Comparison of ENCODE assay signal across 14 cellular contexts in the genomic region with DNA sequence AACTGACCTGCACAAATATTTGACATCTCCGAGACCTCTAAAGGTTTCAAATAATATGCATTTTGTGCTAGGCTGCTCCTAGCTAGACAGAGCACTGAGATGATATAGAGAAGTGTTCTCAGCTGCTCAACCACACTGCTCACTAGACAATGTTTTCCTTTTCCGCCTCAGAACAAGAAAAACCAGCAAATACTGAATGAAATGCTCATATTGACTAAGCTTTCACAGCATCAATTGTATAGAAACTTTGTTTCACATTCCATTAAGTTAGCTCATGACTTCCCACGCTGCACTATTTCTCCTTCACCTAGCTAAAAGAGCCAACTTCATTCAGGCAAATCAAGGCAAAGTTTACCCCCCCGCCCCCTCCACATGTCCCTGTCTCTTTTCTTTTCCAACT. TPM values are rescaled to one million over a fixed set of nuclear protein-coding genes. Genes with fewer than 3 reads are reported as not detected.
A peak's percentile ranks its signal among the peaks of the same experiment; 100 is the strongest.
DNase-seq lines count a peak whose midpoint lies in the region; ATAC-seq, FAIRE-seq and TF ChIP-seq lines count a peak whose summit lies in the region.
"Had no signal": no experiment of that assay in that cellular context is flagged by ENCODE, and none has a peak within 500 bp of the region (broad histone marks: within the 10 kb centered on the region; RNA-seq: fewer than 3 reads in every experiment).

No MANE protein-coding gene starts in this region.

- in situ Hi-C loops in mammary epithelial cell (cut with MboI; ENCODE audit: low sequenced_read_pairs in 2 of 2) = no loop called here

- H3K4me2 ChIP-seq in mammary epithelial cell (ENCODE audit: insufficient read depth, low read depth, low read length) = peak overlapping the region; percentile 89

- POLR2A ChIA-PET in HEK293 (lab: Yijun Ruan, JAX) = no interaction called here

- H3K36me3 ChIP-seq in HEK293 (ENCODE audit: control insufficient read depth in 2 of 2, insufficient read depth in 1 of 2, low read length in 2 of 2) = no peaks in the 10 kb centered on the region
- no peaks in the 10 kb centered on the region for H3K36me3 ChIP-seq in mammary epithelial cell (ENCODE audit: insufficient read depth, low read length)

- intact Hi-C loops in mammary epithelial cell (cut with micrococcal nuclease) = loop anchor here (2.0 to 10.0 kb wide), 5 partner anchors 31 to 367 kb away; no protein-coding TSS in a partner anchor

- peaks cover 22% of the 10 kb centered on the region for H3K79me2 ChIP-seq in mammary epithelial cell (ENCODE audit: insufficient read depth, low read length)

- peak; percentile 72 for DNase-seq in mammary epithelial cell
- DNase-seq in skeletal muscle cell (ENCODE audit: low read depth) = no peak
- no peak for DNase-seq in iPS-NIHi11 (ENCODE audit: low spot score)
- DNase-seq in UCSD-AML1 (lab: John Stamatoyannopoulos, UW; ENCODE audit: unreplicated experiment) = no peak
- DNase-seq in RCC 7860 (ENCODE audit: low spot score) = no peak
- DNase-seq: activated T-cell treated with anti-CD3 and anti-CD28 coated beads, Interleukin-2, amount 50 U/mL, for 72 hours; DND-41; erythroblast; NCI-H146; stimulated activated naive CD8-positive, alpha-beta T cell treated with anti-CD3 and anti-CD28 coated beads, Interleukin-15, amount 100 ng/mL, for 72 hours had no signal

- no peak for TF ChIP-seq POLR2A in GM18505 (IDR thresholded peaks at IDR 0.05; ENCODE audit: borderline replicate concordance, extremely low read depth, insufficient read depth, insufficient read length)

- H3K27me3 ChIP-seq in mammary epithelial cell (ENCODE audit: insufficient read depth, low read length) = no peaks in the 10 kb centered on the region

- no peaks in the 10 kb centered on the region for H4K20me1 ChIP-seq in mammary epithelial cell (ENCODE audit: insufficient read depth, low read length)

- peak overlapping the region; percentile 67 for H3K9ac ChIP-seq in mammary epithelial cell (ENCODE audit: insufficient read depth, low read length)

- 3% methylated on average over 4 of the region's 4 CpGs for WGBS in mammary epithelial cell (ENCODE audit: low coverage, missing lambda C conversion rate)

- BruUV-seq in mammary epithelial cell (replicated peaks; lab: Mats Ljungman, UMichigan) = no TSS peak

- no peak for ATAC-seq in GM18505 (IDR thresholded peaks at IDR 0.05; ENCODE audit: unreplicated experiment)
- ATAC-seq: activated T-cell treated with anti-CD3 and anti-CD28 coated beads, Interleukin-2, amount 50 U/mL, for 72 hours; stimulated activated naive CD8-positive, alpha-beta T cell treated with anti-CD3 and anti-CD28 coated beads, Interleukin-15, amount 100 ng/mL, for 72 hours had no signal

- no peak for FAIRE-seq in RCC 7860 (lab: Jason Lieb, UNC)
- FAIRE-seq: GM19239 had no signal

- H3K4me1 ChIP-seq in HEK293 (ENCODE audit: control insufficient read depth, insufficient read depth, low read length) = no peaks in the 10 kb centered on the region
- H3K4me1 ChIP-seq in mammary epithelial cell (ENCODE audit: insufficient read depth, low read length) = peaks cover 13% of the 10 kb centered on the region

- H3K9me3 ChIP-seq in HEK293 (ENCODE audit: control insufficient read depth, insufficient read depth, low read depth, low read length) (no peaks in the 10 kb centered on the region), mammary epithelial cell (replicated peaks; ENCODE audit: insufficient read depth, low read length) (no peaks in the 10 kb centered on the region), iPS-18c (ENCODE audit: control insufficient read depth, insufficient read depth, low read length) (no peaks in the 10 kb centered on the region)

- dilution Hi-C loops in mammary epithelial cell (cut with HindIII; ENCODE audit: low sequenced_read_pairs) = loop anchor here (5.0 kb wide), 1 partner anchor 82 kb away; no protein-coding TSS in a partner anchor

- H2AFZ ChIP-seq in mammary epithelial cell (ENCODE audit: low read depth, low read length) = peak overlapping the region; percentile 95

- TF ChIP-seq CTCF in HEK293 (tag by site-specific recombination; IDR thresholded peaks at IDR 0.05) (no peak), mammary epithelial cell (conservative IDR thresholded peaks at IDR 0.05 in 1 of 2, IDR thresholded peaks at IDR 0.05 in 1 of 2; ENCODE audit: extremely low read depth in 1 of 2, insufficient read depth in 1 of 2, low read depth in 1 of 2, low read length in 2 of 2) (no peak)

- CTCF ChIA-PET in HEK293 (lab: Yijun Ruan, JAX) (no interaction called here), mammary epithelial cell (lab: Charles Lee; ENCODE audit: low non-redundant PET) (no interaction called here)

- H3K4me3 ChIP-seq in HEK293 (ENCODE audit: low read depth, low read length) (peak overlapping the region; percentile 33), mammary epithelial cell (replicated peaks in 1 of 3; ENCODE audit: insufficient read depth in 1 of 3, low read depth in 2 of 3, low read length in 3 of 3) (peak overlapping the region; percentile 53 to 77 (median 54)), iPS-18c (ENCODE audit: insufficient read depth, low read depth, low read length) (peak overlapping the region; percentile 46), skeletal muscle cell (ENCODE audit: low read depth, low read length) (peak overlapping the region; percentile 56)

- H3K27ac ChIP-seq in HEK293 (ENCODE audit: extremely low read depth, low read depth, low read length) = no peak overlapping the region
- peak overlapping the region; percentile 44 for H3K27ac ChIP-seq in mammary epithelial cell (ENCODE audit: insufficient read depth, low read depth, low read length)

TF ChIP-seq in HEK293, 187 proteins besides CTCF, POLR2A, EP300 and RAD21 (continues in another document):
- no peak for TF ChIP-seq ZNF791 (tag by site-specific recombination; IDR thresholded peaks at IDR 0.05)
- TF ChIP-seq ZNF426 (tag by site-specific recombination; IDR thresholded peaks at IDR 0.05) = no peak
- no peak for TF ChIP-seq TCF7L2 (IDR thresholded peaks at IDR 0.05; ENCODE audit: borderline replicate concordance, low read depth, low read length)
- TF ChIP-seq ZNF121 (tag by site-specific recombination; IDR thresholded peaks at IDR 0.05) = no peak
- no peak for TF ChIP-seq ZNF248 (tag by site-specific recombination; IDR thresholded peaks at IDR 0.05)
- no peak for TF ChIP-seq ZNF776 (tag by site-specific recombination; IDR thresholded peaks at IDR 0.05; ENCODE audit: borderline replicate concordance)
- no peak for TF ChIP-seq ZNF558 (tag by site-specific recombination; IDR thresholded peaks at IDR 0.05)
- TF ChIP-seq SETDB1 (IDR thresholded peaks at IDR 0.05; ENCODE audit: insufficient read length, low read length) = no peak
- TF ChIP-seq, protein P1, sequence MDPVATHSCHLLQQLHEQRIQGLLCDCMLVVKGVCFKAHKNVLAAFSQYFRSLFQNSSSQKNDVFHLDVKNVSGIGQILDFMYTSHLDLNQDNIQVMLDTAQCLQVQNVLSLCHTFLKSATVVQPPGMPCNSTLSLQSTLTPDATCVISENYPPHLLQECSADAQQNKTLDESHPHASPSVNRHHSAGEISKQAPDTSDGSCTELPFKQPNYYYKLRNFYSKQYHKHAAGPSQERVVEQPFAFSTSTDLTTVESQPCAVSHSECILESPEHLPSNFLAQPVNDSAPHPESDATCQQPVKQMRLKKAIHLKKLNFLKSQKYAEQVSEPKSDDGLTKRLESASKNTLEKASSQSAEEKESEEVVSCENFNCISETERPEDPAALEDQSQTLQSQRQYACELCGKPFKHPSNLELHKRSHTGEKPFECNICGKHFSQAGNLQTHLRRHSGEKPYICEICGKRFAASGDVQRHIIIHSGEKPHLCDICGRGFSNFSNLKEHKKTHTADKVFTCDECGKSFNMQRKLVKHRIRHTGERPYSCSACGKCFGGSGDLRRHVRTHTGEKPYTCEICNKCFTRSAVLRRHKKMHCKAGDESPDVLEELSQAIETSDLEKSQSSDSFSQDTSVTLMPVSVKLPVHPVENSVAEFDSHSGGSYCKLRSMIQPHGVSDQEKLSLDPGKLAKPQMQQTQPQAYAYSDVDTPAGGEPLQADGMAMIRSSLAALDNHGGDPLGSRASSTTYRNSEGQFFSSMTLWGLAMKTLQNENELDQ (tag by site-specific recombination; IDR thresholded peaks at IDR 0.05; ENCODE audit: low read depth) = no peak
- no peak for TF ChIP-seq ZNF175 (tag by site-specific recombination; IDR thresholded peaks at IDR 0.05)
- no peak for TF ChIP-seq ZNF843 (tag by site-specific recombination; IDR thresholded peaks at IDR 0.05)
- TF ChIP-seq, protein P2, sequence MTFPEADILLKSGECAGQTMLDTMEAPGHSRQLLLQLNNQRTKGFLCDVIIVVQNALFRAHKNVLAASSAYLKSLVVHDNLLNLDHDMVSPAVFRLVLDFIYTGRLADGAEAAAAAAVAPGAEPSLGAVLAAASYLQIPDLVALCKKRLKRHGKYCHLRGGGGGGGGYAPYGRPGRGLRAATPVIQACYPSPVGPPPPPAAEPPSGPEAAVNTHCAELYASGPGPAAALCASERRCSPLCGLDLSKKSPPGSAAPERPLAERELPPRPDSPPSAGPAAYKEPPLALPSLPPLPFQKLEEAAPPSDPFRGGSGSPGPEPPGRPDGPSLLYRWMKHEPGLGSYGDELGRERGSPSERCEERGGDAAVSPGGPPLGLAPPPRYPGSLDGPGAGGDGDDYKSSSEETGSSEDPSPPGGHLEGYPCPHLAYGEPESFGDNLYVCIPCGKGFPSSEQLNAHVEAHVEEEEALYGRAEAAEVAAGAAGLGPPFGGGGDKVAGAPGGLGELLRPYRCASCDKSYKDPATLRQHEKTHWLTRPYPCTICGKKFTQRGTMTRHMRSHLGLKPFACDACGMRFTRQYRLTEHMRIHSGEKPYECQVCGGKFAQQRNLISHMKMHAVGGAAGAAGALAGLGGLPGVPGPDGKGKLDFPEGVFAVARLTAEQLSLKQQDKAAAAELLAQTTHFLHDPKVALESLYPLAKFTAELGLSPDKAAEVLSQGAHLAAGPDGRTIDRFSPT (tag by site-specific recombination; IDR thresholded peaks at IDR 0.05) = no peak
- TF ChIP-seq, protein P3, sequence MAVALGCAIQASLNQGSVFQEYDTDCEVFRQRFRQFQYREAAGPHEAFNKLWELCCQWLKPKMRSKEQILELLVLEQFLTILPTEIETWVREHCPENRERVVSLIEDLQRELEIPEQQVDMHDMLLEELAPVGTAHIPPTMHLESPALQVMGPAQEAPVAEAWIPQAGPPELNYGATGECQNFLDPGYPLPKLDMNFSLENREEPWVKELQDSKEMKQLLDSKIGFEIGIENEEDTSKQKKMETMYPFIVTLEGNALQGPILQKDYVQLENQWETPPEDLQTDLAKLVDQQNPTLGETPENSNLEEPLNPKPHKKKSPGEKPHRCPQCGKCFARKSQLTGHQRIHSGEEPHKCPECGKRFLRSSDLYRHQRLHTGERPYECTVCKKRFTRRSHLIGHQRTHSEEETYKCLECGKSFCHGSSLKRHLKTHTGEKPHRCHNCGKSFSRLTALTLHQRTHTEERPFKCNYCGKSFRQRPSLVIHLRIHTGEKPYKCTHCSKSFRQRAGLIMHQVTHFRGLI (tag by site-specific recombination; IDR thresholded peaks at IDR 0.05) = no peak
- no peak for TF ChIP-seq ZNF391 (tag by site-specific recombination; IDR thresholded peaks at IDR 0.05; ENCODE audit: borderline replicate concordance, low read depth)
- no peak for TF ChIP-seq GLIS2 (tag by site-specific recombination; IDR thresholded peaks at IDR 0.05)

RNA-seq across cellular contexts. Expression of a gene that starts 0.7 kb away (rescaled TPM):
- 1 to 10 TPM; 3.2 to 8.9 TPM for total RNA-seq in mammary epithelial cell
- 7.1 TPM for polyA plus RNA-seq in mammary epithelial cell
- polyA minus RNA-seq in mammary epithelial cell = not detected
- total RNA-seq: activated T-cell treated with anti-CD3 and anti-CD28 coated beads, Interleukin-2, amount 50 U/mL, for 72 hours had no signal
